In the genomic region with DNA sequence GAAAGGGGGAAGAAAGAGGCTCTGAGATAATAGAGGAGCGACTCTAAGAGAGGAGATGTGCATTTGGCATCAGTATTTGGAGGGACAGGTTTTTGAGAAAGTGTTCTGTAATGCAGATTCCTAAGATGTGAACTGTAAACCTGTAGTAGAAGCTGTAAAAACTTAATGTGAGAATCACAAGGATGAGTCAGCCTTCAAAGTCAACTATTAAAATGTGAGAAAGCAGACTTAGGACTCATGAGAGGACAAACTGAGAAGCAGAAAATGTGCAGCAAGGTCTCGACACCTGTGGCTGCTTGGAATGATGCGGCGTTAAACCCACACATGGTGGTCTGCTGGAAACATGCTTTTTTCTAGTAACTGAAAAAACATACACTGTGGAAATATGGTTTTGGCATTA, we compare ENCODE assay signal across 18 cellular contexts. TPM values are rescaled to one million over a fixed set of nuclear protein-coding genes. Genes with fewer than 3 reads are reported as not detected.
DNase-seq lines count a peak whose midpoint lies in the region; ATAC-seq, FAIRE-seq and TF ChIP-seq lines count a peak whose summit lies in the region.
"Had no signal": no experiment of that assay in that cellular context is flagged by ENCODE, and none has a peak within 500 bp of the region (broad histone marks: within the 10 kb centered on the region; RNA-seq: fewer than 3 reads in every experiment).

No MANE protein-coding gene starts in this region.

- peaks cover 3% of the 10 kb centered on the region for H3K36me3 Mint-ChIP-seq in astrocyte (ENCODE audit: low read depth, unreplicated experiment)
- H3K36me3 Mint-ChIP-seq in activated CD8-positive, alpha-beta T cell treated with anti-CD3 and anti-CD28 coated beads, Interleukin-2, amount 10 ng/mL, durations not matched to agents 7 days and 5 days (ENCODE audit: low read depth) = peaks cover 3% of the 10 kb centered on the region

- H3K4me3 ChIP-seq in astrocyte (ENCODE audit: insufficient read depth, low read depth, low read length) (no peak overlapping the region), vagina (no peak overlapping the region), sigmoid colon (no peak overlapping the region)
- H3K4me3 ChIP-seq: BLaER1 had no signal

- peaks cover 1% of the 10 kb centered on the region for H3K4me1 Mint-ChIP-seq in astrocyte (ENCODE audit: low read depth, unreplicated experiment)
- no peaks in the 10 kb centered on the region for H3K4me1 Mint-ChIP-seq in activated CD8-positive, alpha-beta T cell treated with anti-CD3 and anti-CD28 coated beads, Interleukin-2, amount 10 ng/mL, durations not matched to agents 7 days and 5 days (ENCODE audit: low read depth)
- H3K4me1 Mint-ChIP-seq: activated naive CD8-positive, alpha-beta T cell treated with anti-CD3 and anti-CD28 coated beads, Interleukin-2, amount 50 U/mL, for 24 hours had no signal

- POLR2A ChIA-PET in activated CD8-positive, alpha-beta T cell treated with anti-CD3 and anti-CD28 coated beads, Interleukin-2, amount 10 ng/mL, durations not matched to agents 7 days and 5 days (lab: Charles Lee) = no interaction called here

- H2AFZ ChIP-seq in astrocyte (ENCODE audit: low read depth, low read length) = no peak overlapping the region

- intact Hi-C loops in left colon (cut with DNase I, micrococcal nuclease) (no loop called here), vagina (cut with DNase I) (no loop called here), sigmoid colon (cut with DNase I) (no loop called here)

- peak; percentile 69 for ATAC-seq in left colon
- no peak for ATAC-seq in activated CD8-positive, alpha-beta T cell treated with anti-CD3 and anti-CD28 coated beads, Interleukin-2, amount 10 ng/mL, durations not matched to agents 7 days and 5 days
- ATAC-seq: activated naive CD8-positive, alpha-beta T cell treated with anti-CD3 and anti-CD28 coated beads, Interleukin-2, amount 50 U/mL, for 24 hours; naive thymus-derived CD8-positive, alpha-beta T cell had no signal

- no peak for TF ChIP-seq EP300 in sigmoid colon (IDR thresholded peaks at IDR 0.05)

- peaks cover 18% of the 10 kb centered on the region for H4K20me1 ChIP-seq in astrocyte (ENCODE audit: insufficient read depth, low read length)

- WGBS in sigmoid colon, 2 donors = 88 to 92% methylated on average over 4 of the region's 4 CpGs

- no peaks in the 10 kb centered on the region for H3K9me3 ChIP-seq in astrocyte (ENCODE audit: insufficient read depth, low read depth, low read length)
- H3K9me3 ChIP-seq in vagina = no peaks in the 10 kb centered on the region
- no peaks in the 10 kb centered on the region for H3K9me3 ChIP-seq in sigmoid colon

- H3K36me3 ChIP-seq in astrocyte (ENCODE audit: insufficient read depth, low read length) (peaks cover 4% of the 10 kb centered on the region), vagina (no peaks in the 10 kb centered on the region), sigmoid colon (peaks cover 0 to 7% (median 0%) of the 10 kb centered on the region in 4 donors)

- no peak overlapping the region for H3K27ac Mint-ChIP-seq in astrocyte (ENCODE audit: unreplicated experiment)
- no peak overlapping the region for H3K27ac Mint-ChIP-seq in activated CD8-positive, alpha-beta T cell treated with anti-CD3 and anti-CD28 coated beads, Interleukin-2, amount 10 ng/mL, durations not matched to agents 7 days and 5 days
- H3K27ac Mint-ChIP-seq: activated naive CD8-positive, alpha-beta T cell treated with anti-CD3 and anti-CD28 coated beads, Interleukin-2, amount 50 U/mL, for 24 hours; naive thymus-derived CD8-positive, alpha-beta T cell had no signal

- H3K9me3 Mint-ChIP-seq in astrocyte (ENCODE audit: unreplicated experiment) = no peaks in the 10 kb centered on the region
- no peaks in the 10 kb centered on the region for H3K9me3 Mint-ChIP-seq in activated CD8-positive, alpha-beta T cell treated with anti-CD3 and anti-CD28 coated beads, Interleukin-2, amount 10 ng/mL, durations not matched to agents 7 days and 5 days (ENCODE audit: insufficient read depth)
- H3K9me3 Mint-ChIP-seq: activated naive CD8-positive, alpha-beta T cell treated with anti-CD3 and anti-CD28 coated beads, Interleukin-2, amount 50 U/mL, for 24 hours; naive thymus-derived CD8-positive, alpha-beta T cell had no signal

- H3K27me3 ChIP-seq in astrocyte (ENCODE audit: insufficient read depth, low read length) (no peaks in the 10 kb centered on the region), vagina (no peaks in the 10 kb centered on the region), sigmoid colon (no peaks in the 10 kb centered on the region)
- H3K27me3 ChIP-seq: BLaER1 had no signal

- H3K4me3 Mint-ChIP-seq in astrocyte (ENCODE audit: unreplicated experiment) = no peak overlapping the region
- H3K4me3 Mint-ChIP-seq in activated CD8-positive, alpha-beta T cell treated with anti-CD3 and anti-CD28 coated beads, Interleukin-2, amount 10 ng/mL, durations not matched to agents 7 days and 5 days = no peak overlapping the region
- H3K4me3 Mint-ChIP-seq: activated naive CD8-positive, alpha-beta T cell treated with anti-CD3 and anti-CD28 coated beads, Interleukin-2, amount 50 U/mL, for 24 hours; naive thymus-derived CD8-positive, alpha-beta T cell had no signal

- DNase-seq in Caki2 (ENCODE audit: low read depth) = peak; percentile 47
- peak; percentile 48 for DNase-seq in HT1080 (ENCODE audit: low read depth)
- DNase-seq in astrocyte (ENCODE audit: low read depth) = peak; percentile 41
- no peak for DNase-seq in left colon
- no peak for DNase-seq in vagina (ENCODE audit: extremely low spot score in 2 of 2)
- DNase-seq in activated CD8-positive, alpha-beta T cell treated with anti-CD3 and anti-CD28 coated beads, Interleukin-2, amount 10 ng/mL, durations not matched to agents 7 days and 5 days = no peak
- no peak for DNase-seq in sigmoid colon
- DNase-seq: activated CD8-positive, alpha-beta memory T cell treated with anti-CD3 and anti-CD28 coated beads for 24 hours; activated naive CD8-positive, alpha-beta T cell treated with anti-CD3 and anti-CD28 coated beads, Interleukin-2, amount 50 U/mL, for 24 hours; caudate nucleus; DMS153; naive thymus-derived CD8-positive, alpha-beta T cell; NCI-H2081; NCI-H510A; SHP77 had no signal

- in situ Hi-C loops in Caki2 (cut with HindIII; ENCODE audit: low pct_unique_long_range_greater_than_20kb, low sequenced_read_pairs) = no loop called here

- H3K27ac ChIP-seq in astrocyte (ENCODE audit: low read depth, low read length) (no peak overlapping the region), vagina (no peak overlapping the region), sigmoid colon (no peak overlapping the region)
- H3K27ac ChIP-seq: BLaER1, HL-60 had no signal

- H3K79me2 ChIP-seq in astrocyte (ENCODE audit: insufficient read depth, low read length) = peaks cover 23% of the 10 kb centered on the region

- CTCF ChIA-PET in activated CD8-positive, alpha-beta T cell treated with anti-CD3 and anti-CD28 coated beads, Interleukin-2, amount 10 ng/mL, durations not matched to agents 7 days and 5 days (lab: Charles Lee) = no interaction called here

- H3K4me1 ChIP-seq in astrocyte (ENCODE audit: insufficient read depth, low read length) (peaks cover 6% of the 10 kb centered on the region), vagina (no peaks in the 10 kb centered on the region), sigmoid colon (peaks cover 0 to 8% (median 0%) of the 10 kb centered on the region in 4 donors)
- H3K4me1 ChIP-seq: BLaER1 had no signal

- no peak for FAIRE-seq in astrocyte (lab: Jason Lieb, UNC)
- FAIRE-seq: urothelium cell line had no signal

- no peak overlapping the region for H3K9ac ChIP-seq in astrocyte (ENCODE audit: low read length)
- H3K9ac ChIP-seq: BLaER1 had no signal

- H3K4me2 ChIP-seq in astrocyte (ENCODE audit: low read length) = no peak overlapping the region
- H3K4me2 ChIP-seq: BLaER1 had no signal

- H3K27me3 Mint-ChIP-seq in astrocyte (ENCODE audit: low read depth, unreplicated experiment) = no peaks in the 10 kb centered on the region
- H3K27me3 Mint-ChIP-seq in activated CD8-positive, alpha-beta T cell treated with anti-CD3 and anti-CD28 coated beads, Interleukin-2, amount 10 ng/mL, durations not matched to agents 7 days and 5 days (ENCODE audit: low read depth) = no peaks in the 10 kb centered on the region
- H3K27me3 Mint-ChIP-seq: activated naive CD8-positive, alpha-beta T cell treated with anti-CD3 and anti-CD28 coated beads, Interleukin-2, amount 50 U/mL, for 24 hours; naive thymus-derived CD8-positive, alpha-beta T cell had no signal

- TF ChIP-seq CTCF in astrocyte (IDR thresholded peaks at IDR 0.05; ENCODE audit: insufficient read depth, low read depth, low read length) (no peak), vagina (IDR thresholded peaks at IDR 0.05) (no peak), sigmoid colon (IDR thresholded peaks at IDR 0.05) (no peak)

- TF ChIP-seq POLR2A in vagina (IDR thresholded peaks at IDR 0.05) = no peak
- no peak for TF ChIP-seq POLR2A in sigmoid colon (IDR thresholded peaks at IDR 0.05)

RNA-seq across cellular contexts. Expression of a gene that starts 36.0 kb away (rescaled TPM):
- total RNA-seq in Caki2 (2014; rRNA removed; shearing (Covaris generic); ENCODE audit: low replicate concordance) = 16.7 and 18.5 TPM in 2 replicates
- 18.2 and 19.0 TPM in 2 replicates for total RNA-seq in HT1080 (2014; rRNA removed; shearing (Covaris generic))
- polyA plus RNA-seq in HT1080 (2015; cell fraction: cytosol; rRNA removed) = 13.8 and 14.8 TPM in 2 replicates
- 14.9 and 16.5 TPM in 2 replicates for polyA plus RNA-seq in HT1080 (2015; cell fraction: nucleus; rRNA removed)
- total RNA-seq in astrocyte (6.7 and 7.4 TPM in 2 replicates), left colon (1 to 10 TPM; 3.6 to 4.3 TPM), vagina (11.5 TPM), sigmoid colon (10 to 100 TPM in 1 of 4 donors, 1 to 10 TPM in 3; 7.2 to 11.1 (median 8.5) TPM)
- total RNA-seq in activated CD8-positive, alpha-beta T cell treated with anti-CD3 and anti-CD28 coated beads, Interleukin-2, amount 10 ng/mL, durations not matched to agents 7 days and 5 days = 10 to 100 TPM in 1 of 2 experiments, 1 to 10 TPM in 1; 9.6 to 10.5 TPM
- polyA plus RNA-seq in sigmoid colon = 1 to 10 TPM in 2 of 3 donors, under 1 TPM in 1; 0.69 to 2.3 (median 1.2) TPM

Comparison
In these comparisons a context has a peak if more than half of its experiments do, and no peak if none do; other contexts are left out.
1. DNase-seq: peak in Caki2 (single experiment), HT1080 (single experiment) and astrocyte (single experiment); none in left colon (0 of 2), vagina (0 of 2), activated CD8-positive, alpha-beta T cell treated with anti-CD3 and anti-CD28 coated beads, Interleukin-2, amount 10 ng/mL, durations not matched to agents 7 days and 5 days (single experiment) and sigmoid colon (single experiment).